ENCODE assay signal across 1 cellular context in the genomic region with DNA sequence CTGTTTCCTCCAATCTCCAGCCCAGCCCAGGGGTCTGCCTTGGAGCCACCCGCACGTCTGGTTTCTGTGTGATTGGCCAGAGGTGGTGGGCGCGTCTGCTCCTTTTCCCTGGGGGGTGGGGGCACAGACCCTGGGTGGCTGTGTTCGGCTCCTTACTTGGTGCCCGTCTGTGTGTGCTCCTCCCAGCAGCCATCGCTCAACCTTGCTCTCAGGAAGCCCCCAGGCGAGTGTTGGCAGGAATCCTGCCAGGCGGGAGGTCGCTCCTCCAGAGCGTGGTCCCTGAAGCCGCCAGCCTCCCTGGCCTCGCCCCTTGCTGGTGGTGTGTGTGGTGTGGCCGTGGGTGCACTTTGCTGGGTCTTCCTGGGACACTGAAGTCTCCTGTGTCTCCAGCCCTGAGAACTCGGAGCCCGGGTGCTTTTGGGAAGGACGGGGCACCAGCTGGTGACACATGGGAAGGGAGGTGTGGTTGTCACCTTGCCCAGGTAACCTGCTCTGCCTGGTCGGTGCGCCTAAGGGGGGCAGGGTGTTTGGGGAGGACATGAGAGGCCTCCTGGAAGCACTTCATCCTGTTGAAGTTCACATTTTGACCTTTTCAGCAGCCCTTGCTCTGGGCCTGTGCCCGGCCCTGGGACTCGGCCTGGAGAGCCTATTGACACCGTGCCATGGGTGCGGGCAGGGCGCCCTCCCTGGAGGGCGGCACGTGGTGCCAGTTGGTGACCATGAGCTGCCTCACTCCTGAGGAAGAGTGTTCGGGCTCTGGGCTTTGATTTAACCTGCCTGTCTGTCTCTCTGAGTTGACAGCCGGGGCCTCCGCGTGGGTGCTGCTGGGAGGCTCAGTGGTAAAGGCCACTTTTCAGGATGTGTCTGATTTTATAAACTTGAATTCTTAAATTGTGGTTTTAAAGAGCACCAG.
A peak's percentile ranks its signal among the peaks of the same experiment; 100 is the strongest.
TF ChIP-seq lines count a peak whose summit lies in the region.

No MANE protein-coding gene starts in this region.

TF ChIP-seq in HepG2, 621 proteins besides CTCF, POLR2A, EP300 and RAD21 (continued from another document and continues in another):
- TF ChIP-seq, protein P1, sequence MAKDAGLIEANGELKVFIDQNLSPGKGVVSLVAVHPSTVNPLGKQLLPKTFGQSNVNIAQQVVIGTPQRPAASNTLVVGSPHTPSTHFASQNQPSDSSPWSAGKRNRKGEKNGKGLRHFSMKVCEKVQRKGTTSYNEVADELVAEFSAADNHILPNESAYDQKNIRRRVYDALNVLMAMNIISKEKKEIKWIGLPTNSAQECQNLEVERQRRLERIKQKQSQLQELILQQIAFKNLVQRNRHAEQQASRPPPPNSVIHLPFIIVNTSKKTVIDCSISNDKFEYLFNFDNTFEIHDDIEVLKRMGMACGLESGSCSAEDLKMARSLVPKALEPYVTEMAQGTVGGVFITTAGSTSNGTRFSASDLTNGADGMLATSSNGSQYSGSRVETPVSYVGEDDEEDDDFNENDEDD (CRISPR knock-in tag; IDR thresholded peaks at IDR 0.05; ENCODE audit: borderline replicate concordance) = peak; percentile 15; the same call in 1 of the 2 replicates
- TF ChIP-seq JUNB (CRISPR knock-in tag; IDR thresholded peaks at IDR 0.05; ENCODE audit: borderline replicate concordance) (no peak; the same call in 1 of the 2 replicates), ZNF143 (CRISPR knock-in tag; IDR thresholded peaks at IDR 0.05) (peak; percentile 57), ZNF12 (CRISPR knock-in tag; IDR thresholded peaks at IDR 0.05) (no peak), ZNF543 (CRISPR knock-in tag; IDR thresholded peaks at IDR 0.05) (0 out of 2 replicates have a peak, but pooled peaks have one; percentile 48), ZFP1 (CRISPR knock-in tag; IDR thresholded peaks at IDR 0.05) (no peak; the same call in 1 of the 2 replicates), ZNF644 (CRISPR knock-in tag; IDR thresholded peaks at IDR 0.05; ENCODE audit: low read depth) (0 out of 2 replicates have a peak, but pooled peaks have one; percentile 13), RNF2 (conservative IDR thresholded peaks at IDR 0.05; ENCODE audit: low read depth) (no peak; the same call in 1 of the 2 replicates), GFI1 (CRISPR knock-in tag; IDR thresholded peaks at IDR 0.05; ENCODE audit: borderline replicate concordance) (peak; percentile 85), ZNF766 (CRISPR knock-in tag; IDR thresholded peaks at IDR 0.05; ENCODE audit: borderline replicate concordance) (no peak), ONECUT2 (CRISPR knock-in tag; IDR thresholded peaks at IDR 0.05) (no peak), ZNF670 (CRISPR knock-in tag; IDR thresholded peaks at IDR 0.05; ENCODE audit: borderline replicate concordance) (no peak), KDM3A (CRISPR knock-in tag; IDR thresholded peaks at IDR 0.05; ENCODE audit: low read depth) (peak; percentile 43; the same call in 1 of the 2 replicates), PAF1 (CRISPR knock-in tag; IDR thresholded peaks at IDR 0.05) (no peak), ZNF616 (CRISPR knock-in tag; IDR thresholded peaks at IDR 0.05; ENCODE audit: low read depth) (no peak), ZKSCAN5 (CRISPR knock-in tag; IDR thresholded peaks at IDR 0.05) (no peak), ZNF10 (CRISPR knock-in tag; IDR thresholded peaks at IDR 0.05; ENCODE audit: borderline replicate concordance, low read depth) (no peak), GABPA (IDR thresholded peaks at IDR 0.05; ENCODE audit: low read depth, low read length) (no peak), GABPA (CRISPR knock-in tag; IDR thresholded peaks at IDR 0.05; ENCODE audit: low read depth) (no peak), ZNF652 (CRISPR knock-in tag; IDR thresholded peaks at IDR 0.05; ENCODE audit: borderline replicate concordance, low read depth) (no peak), ZBTB21 (CRISPR knock-in tag; IDR thresholded peaks at IDR 0.05) (0 out of 2 replicates have a peak, but pooled peaks have one; percentile 14), NFE2L1 (CRISPR knock-in tag; IDR thresholded peaks at IDR 0.05; ENCODE audit: borderline replicate concordance) (0 out of 2 replicates have a peak, but pooled peaks have one; percentile 62)
- TF ChIP-seq, protein P2, sequence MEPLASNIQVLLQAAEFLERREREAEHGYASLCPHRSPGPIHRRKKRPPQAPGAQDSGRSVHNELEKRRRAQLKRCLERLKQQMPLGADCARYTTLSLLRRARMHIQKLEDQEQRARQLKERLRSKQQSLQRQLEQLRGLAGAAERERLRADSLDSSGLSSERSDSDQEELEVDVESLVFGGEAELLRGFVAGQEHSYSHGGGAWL (CRISPR knock-in tag; IDR thresholded peaks at IDR 0.05) = peak; percentile 66; the same call in 1 of the 2 replicates
- TF ChIP-seq, protein P3, sequence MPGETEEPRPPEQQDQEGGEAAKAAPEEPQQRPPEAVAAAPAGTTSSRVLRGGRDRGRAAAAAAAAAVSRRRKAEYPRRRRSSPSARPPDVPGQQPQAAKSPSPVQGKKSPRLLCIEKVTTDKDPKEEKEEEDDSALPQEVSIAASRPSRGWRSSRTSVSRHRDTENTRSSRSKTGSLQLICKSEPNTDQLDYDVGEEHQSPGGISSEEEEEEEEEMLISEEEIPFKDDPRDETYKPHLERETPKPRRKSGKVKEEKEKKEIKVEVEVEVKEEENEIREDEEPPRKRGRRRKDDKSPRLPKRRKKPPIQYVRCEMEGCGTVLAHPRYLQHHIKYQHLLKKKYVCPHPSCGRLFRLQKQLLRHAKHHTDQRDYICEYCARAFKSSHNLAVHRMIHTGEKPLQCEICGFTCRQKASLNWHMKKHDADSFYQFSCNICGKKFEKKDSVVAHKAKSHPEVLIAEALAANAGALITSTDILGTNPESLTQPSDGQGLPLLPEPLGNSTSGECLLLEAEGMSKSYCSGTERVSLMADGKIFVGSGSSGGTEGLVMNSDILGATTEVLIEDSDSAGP (CRISPR knock-in tag; IDR thresholded peaks at IDR 0.05; ENCODE audit: borderline replicate concordance) = peak; percentile 35
- TF ChIP-seq, protein P4, sequence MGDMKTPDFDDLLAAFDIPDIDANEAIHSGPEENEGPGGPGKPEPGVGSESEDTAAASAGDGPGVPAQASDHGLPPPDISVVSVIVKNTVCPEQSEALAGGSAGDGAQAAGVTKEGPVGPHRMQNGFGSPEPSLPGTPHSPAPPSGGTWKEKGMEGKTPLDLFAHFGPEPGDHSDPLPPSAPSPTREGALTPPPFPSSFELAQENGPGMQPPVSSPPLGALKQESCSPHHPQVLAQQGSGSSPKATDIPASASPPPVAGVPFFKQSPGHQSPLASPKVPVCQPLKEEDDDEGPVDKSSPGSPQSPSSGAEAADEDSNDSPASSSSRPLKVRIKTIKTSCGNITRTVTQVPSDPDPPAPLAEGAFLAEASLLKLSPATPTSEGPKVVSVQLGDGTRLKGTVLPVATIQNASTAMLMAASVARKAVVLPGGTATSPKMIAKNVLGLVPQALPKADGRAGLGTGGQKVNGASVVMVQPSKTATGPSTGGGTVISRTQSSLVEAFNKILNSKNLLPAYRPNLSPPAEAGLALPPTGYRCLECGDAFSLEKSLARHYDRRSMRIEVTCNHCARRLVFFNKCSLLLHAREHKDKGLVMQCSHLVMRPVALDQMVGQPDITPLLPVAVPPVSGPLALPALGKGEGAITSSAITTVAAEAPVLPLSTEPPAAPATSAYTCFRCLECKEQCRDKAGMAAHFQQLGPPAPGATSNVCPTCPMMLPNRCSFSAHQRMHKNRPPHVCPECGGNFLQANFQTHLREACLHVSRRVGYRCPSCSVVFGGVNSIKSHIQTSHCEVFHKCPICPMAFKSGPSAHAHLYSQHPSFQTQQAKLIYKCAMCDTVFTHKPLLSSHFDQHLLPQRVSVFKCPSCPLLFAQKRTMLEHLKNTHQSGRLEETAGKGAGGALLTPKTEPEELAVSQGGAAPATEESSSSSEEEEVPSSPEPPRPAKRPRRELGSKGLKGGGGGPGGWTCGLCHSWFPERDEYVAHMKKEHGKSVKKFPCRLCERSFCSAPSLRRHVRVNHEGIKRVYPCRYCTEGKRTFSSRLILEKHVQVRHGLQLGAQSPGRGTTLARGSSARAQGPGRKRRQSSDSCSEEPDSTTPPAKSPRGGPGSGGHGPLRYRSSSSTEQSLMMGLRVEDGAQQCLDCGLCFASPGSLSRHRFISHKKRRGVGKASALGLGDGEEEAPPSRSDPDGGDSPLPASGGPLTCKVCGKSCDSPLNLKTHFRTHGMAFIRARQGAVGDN (CRISPR knock-in tag; IDR thresholded peaks at IDR 0.05) = peak; percentile 91
- TF ChIP-seq, protein P5, sequence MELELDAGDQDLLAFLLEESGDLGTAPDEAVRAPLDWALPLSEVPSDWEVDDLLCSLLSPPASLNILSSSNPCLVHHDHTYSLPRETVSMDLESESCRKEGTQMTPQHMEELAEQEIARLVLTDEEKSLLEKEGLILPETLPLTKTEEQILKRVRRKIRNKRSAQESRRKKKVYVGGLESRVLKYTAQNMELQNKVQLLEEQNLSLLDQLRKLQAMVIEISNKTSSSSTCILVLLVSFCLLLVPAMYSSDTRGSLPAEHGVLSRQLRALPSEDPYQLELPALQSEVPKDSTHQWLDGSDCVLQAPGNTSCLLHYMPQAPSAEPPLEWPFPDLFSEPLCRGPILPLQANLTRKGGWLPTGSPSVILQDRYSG (CRISPR knock-in tag; IDR thresholded peaks at IDR 0.05) = no peak
- TF ChIP-seq, protein P6, sequence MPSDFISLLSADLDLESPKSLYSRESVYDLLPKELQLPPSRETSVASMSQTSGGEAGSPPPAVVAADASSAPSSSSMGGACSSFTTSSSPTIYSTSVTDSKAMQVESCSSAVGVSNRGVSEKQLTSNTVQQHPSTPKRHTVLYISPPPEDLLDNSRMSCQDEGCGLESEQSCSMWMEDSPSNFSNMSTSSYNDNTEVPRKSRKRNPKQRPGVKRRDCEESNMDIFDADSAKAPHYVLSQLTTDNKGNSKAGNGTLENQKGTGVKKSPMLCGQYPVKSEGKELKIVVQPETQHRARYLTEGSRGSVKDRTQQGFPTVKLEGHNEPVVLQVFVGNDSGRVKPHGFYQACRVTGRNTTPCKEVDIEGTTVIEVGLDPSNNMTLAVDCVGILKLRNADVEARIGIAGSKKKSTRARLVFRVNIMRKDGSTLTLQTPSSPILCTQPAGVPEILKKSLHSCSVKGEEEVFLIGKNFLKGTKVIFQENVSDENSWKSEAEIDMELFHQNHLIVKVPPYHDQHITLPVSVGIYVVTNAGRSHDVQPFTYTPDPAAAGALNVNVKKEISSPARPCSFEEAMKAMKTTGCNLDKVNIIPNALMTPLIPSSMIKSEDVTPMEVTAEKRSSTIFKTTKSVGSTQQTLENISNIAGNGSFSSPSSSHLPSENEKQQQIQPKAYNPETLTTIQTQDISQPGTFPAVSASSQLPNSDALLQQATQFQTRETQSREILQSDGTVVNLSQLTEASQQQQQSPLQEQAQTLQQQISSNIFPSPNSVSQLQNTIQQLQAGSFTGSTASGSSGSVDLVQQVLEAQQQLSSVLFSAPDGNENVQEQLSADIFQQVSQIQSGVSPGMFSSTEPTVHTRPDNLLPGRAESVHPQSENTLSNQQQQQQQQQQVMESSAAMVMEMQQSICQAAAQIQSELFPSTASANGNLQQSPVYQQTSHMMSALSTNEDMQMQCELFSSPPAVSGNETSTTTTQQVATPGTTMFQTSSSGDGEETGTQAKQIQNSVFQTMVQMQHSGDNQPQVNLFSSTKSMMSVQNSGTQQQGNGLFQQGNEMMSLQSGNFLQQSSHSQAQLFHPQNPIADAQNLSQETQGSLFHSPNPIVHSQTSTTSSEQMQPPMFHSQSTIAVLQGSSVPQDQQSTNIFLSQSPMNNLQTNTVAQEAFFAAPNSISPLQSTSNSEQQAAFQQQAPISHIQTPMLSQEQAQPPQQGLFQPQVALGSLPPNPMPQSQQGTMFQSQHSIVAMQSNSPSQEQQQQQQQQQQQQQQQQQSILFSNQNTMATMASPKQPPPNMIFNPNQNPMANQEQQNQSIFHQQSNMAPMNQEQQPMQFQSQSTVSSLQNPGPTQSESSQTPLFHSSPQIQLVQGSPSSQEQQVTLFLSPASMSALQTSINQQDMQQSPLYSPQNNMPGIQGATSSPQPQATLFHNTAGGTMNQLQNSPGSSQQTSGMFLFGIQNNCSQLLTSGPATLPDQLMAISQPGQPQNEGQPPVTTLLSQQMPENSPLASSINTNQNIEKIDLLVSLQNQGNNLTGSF (CRISPR knock-in tag; IDR thresholded peaks at IDR 0.05) = no peak
- TF ChIP-seq, protein P7, sequence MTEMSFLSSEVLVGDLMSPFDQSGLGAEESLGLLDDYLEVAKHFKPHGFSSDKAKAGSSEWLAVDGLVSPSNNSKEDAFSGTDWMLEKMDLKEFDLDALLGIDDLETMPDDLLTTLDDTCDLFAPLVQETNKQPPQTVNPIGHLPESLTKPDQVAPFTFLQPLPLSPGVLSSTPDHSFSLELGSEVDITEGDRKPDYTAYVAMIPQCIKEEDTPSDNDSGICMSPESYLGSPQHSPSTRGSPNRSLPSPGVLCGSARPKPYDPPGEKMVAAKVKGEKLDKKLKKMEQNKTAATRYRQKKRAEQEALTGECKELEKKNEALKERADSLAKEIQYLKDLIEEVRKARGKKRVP (CRISPR knock-in tag; IDR thresholded peaks at IDR 0.05) = no peak
- TF ChIP-seq, protein P8, sequence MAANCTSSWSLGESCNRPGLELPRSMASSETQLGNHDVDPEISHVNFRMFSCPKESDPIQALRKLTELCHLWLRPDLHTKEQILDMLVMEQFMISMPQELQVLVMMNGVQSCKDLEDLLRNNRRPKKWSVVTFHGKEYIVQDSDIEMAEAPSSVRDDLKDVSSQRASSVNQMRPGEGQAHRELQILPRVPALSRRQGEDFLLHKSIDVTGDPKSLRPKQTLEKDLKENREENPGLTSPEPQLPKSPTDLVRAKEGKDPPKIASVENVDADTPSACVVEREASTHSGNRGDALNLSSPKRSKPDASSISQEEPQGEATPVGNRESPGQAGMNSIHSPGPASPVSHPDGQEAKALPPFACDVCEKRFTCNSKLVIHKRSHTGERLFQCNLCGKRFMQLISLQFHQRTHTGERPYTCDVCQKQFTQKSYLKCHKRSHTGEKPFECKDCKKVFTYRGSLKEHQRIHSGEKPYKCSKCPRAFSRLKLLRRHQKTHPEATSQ (CRISPR knock-in tag; IDR thresholded peaks at IDR 0.05; ENCODE audit: borderline replicate concordance) = no peak
